8 cellular contexts compared by ENCODE assay signal in genomic region chr2:96407041-96407918, GRCh38.
DNase-seq lines count a peak whose midpoint lies in the region; ATAC-seq and TF ChIP-seq lines count a peak whose summit lies in the region.

No MANE protein-coding gene starts in this region.

- no peaks in the 10 kb centered on the region for H3K79me1 ChIP-seq in H9 (ENCODE audit: insufficient read depth, low read depth, low read length, poor library complexity, severe bottlenecking)

- intact Hi-C loops in CD4-positive, alpha-beta memory T cell (cut with micrococcal nuclease), result loop anchor here (1.0 to 10.0 kb wide), 6 partner anchors 101 to 556 kb away; partner anchors contain the start of gene CNNM4

- H3K14ac ChIP-seq in H9 (ENCODE audit: insufficient read depth, low read length), result no peak overlapping the region

- peak overlapping the region; percentile 18 for H3K4me2 ChIP-seq in H9 (ENCODE audit: insufficient read depth, insufficient read length, low read length)

- H3K27me3 ChIP-seq in CD4-positive, alpha-beta memory T cell (ENCODE audit: insufficient read depth, low read length), result no peaks in the 10 kb centered on the region
- H3K27me3 ChIP-seq in H9 (ENCODE audit: insufficient read depth, low read length) (no peaks in the 10 kb centered on the region), lung (ENCODE audit: control insufficient read depth, insufficient read depth) (no peaks in the 10 kb centered on the region)

- peaks cover 22 to 39% (median 32%) of the 10 kb centered on the region in 4 donors for H3K4me1 Mint-ChIP-seq in CD4-positive, alpha-beta memory T cell
- peaks cover 21 to 25% of the 10 kb centered on the region in 2 experiments for H3K4me1 Mint-ChIP-seq in H9
- peaks cover 24% of the 10 kb centered on the region for H3K4me1 Mint-ChIP-seq in activated CD8-positive, alpha-beta T cell treated with anti-CD3 and anti-CD28 coated beads, Interleukin-2, amount 10 ng/mL, durations not matched to agents 7 days and 5 days (ENCODE audit: low read depth)

- no peak overlapping the region for H3K18ac ChIP-seq in H9 (ENCODE audit: insufficient read length, low read depth, low read length)

- peaks cover 34% of the 10 kb centered on the region for H3K4me1 ChIP-seq in CD4-positive, alpha-beta memory T cell (ENCODE audit: insufficient read depth, low read length)
- H3K4me1 ChIP-seq in H9 (ENCODE audit: insufficient read depth, low read length) (no peaks in the 10 kb centered on the region; the same call in 1 of the 2 replicates), lung (ENCODE audit: control insufficient read depth in 2 of 2, insufficient read depth in 2 of 2, low read length in 2 of 2) (peaks cover 0 to 14% of the 10 kb centered on the region in 2 donors)

- H3K23me2 ChIP-seq in H9 (ENCODE audit: insufficient read length, low read depth, low read length, poor library complexity, severe bottlenecking), result no peaks in the 10 kb centered on the region

- no peak overlapping the region for H2BK20ac ChIP-seq in H9 (ENCODE audit: low read depth, low read length, poor library complexity, severe bottlenecking)

- no peaks in the 10 kb centered on the region for H3K9me3 Mint-ChIP-seq in CD4-positive, alpha-beta memory T cell
- H3K9me3 Mint-ChIP-seq in H9, result no peaks in the 10 kb centered on the region
- no peaks in the 10 kb centered on the region for H3K9me3 Mint-ChIP-seq in activated CD8-positive, alpha-beta T cell treated with anti-CD3 and anti-CD28 coated beads, Interleukin-2, amount 10 ng/mL, durations not matched to agents 7 days and 5 days (ENCODE audit: insufficient read depth)

- H4K91ac ChIP-seq in H9 (ENCODE audit: insufficient read length, low read depth, low read length), result no peak overlapping the region

- H2AK5ac ChIP-seq in H9 (ENCODE audit: insufficient read length, low read length), result no peak overlapping the region

- no peak overlapping the region for H2BK120ac ChIP-seq in H9 (ENCODE audit: low read depth, low read length, poor library complexity, severe bottlenecking)

- POLR2A ChIA-PET in CD4-positive, alpha-beta memory T cell (lab: Charles Lee; ENCODE audit: partially characterized antibody), result interaction anchor here (0.5 to 3.6 kb wide), 35 partner anchors 12 to 705 kb away, joined by 3 to 36 read pairs (median 5); partner anchors contain the start of genes ANKRD36, ARID5A, ITPRIPL1 and NCAPH
- POLR2A ChIA-PET in activated CD8-positive, alpha-beta T cell treated with anti-CD3 and anti-CD28 coated beads, Interleukin-2, amount 10 ng/mL, durations not matched to agents 7 days and 5 days (lab: Charles Lee), result interaction anchor here (0.8 to 1.6 kb wide), 12 partner anchors 42 to 249 kb away, joined by 3 to 7 read pairs (median 3); partner anchors contain the start of genes ITPRIPL1 and NEURL3

- H3K79me2 ChIP-seq in H9 (ENCODE audit: insufficient read depth, low read length), result no peaks in the 10 kb centered on the region

- no peak overlapping the region for H3K56ac ChIP-seq in H9 (ENCODE audit: insufficient read length, low read depth, low read length)

- no peak overlapping the region for H2BK5ac ChIP-seq in H9 (ENCODE audit: insufficient read length, low read length)

- no peaks in the 10 kb centered on the region for H3K36me3 ChIP-seq in CD4-positive, alpha-beta memory T cell (ENCODE audit: insufficient read depth, low read length)
- H3K36me3 ChIP-seq in lung (ENCODE audit: control insufficient read depth in 2 of 2, insufficient read depth in 2 of 2, low read length in 2 of 2), result no peaks in the 10 kb centered on the region

- peak overlapping the region; percentile 39 for H3K27ac ChIP-seq in CD4-positive, alpha-beta memory T cell (ENCODE audit: low read depth, low read length)
- H3K27ac ChIP-seq in H9 (ENCODE audit: insufficient read length, low read depth, low read length) (no peak overlapping the region), lung (ENCODE audit: low read depth in 1 of 2, low read length in 1 of 2) (no peak overlapping the region)

- H3K4me3 Mint-ChIP-seq in CD4-positive, alpha-beta memory T cell, result peak overlapping the region; percentile 64 to 91 (median 86)
- no peak overlapping the region for H3K4me3 Mint-ChIP-seq in H9
- H3K4me3 Mint-ChIP-seq in activated CD8-positive, alpha-beta T cell treated with anti-CD3 and anti-CD28 coated beads, Interleukin-2, amount 10 ng/mL, durations not matched to agents 7 days and 5 days, result peak overlapping the region; percentile 57

- no peak overlapping the region for H3K4ac ChIP-seq in H9 (ENCODE audit: low read depth, low read length)

- H4K5ac ChIP-seq in H9 (ENCODE audit: insufficient read length, low read depth, low read length), result no peak overlapping the region

- DNase-seq in CD4-positive, alpha-beta memory T cell, result peak; percentile 86 to 89 (median 88)
- DNase-seq in H9 (peak; percentile 84), NCI-H748 (lab: John Stamatoyannopoulos, UW; ENCODE audit: unreplicated experiment) (peak; percentile 64), ecto neural progenitor cell (ENCODE audit: low spot score) (peak; percentile 82), lung (ENCODE audit: low spot score) (peak; percentile 61)
- DNase-seq in activated CD8-positive, alpha-beta T cell treated with anti-CD3 and anti-CD28 coated beads, Interleukin-2, amount 10 ng/mL, durations not matched to agents 7 days and 5 days, result peak; percentile 82
- peak; percentile 17 for DNase-seq in stimulated activated CD8-positive, alpha-beta memory T cell treated with anti-CD3 and anti-CD28 coated beads, Interleukin-12 subunit alpha, Interleukin-12 subunit beta, amount 100 ng/mL, for 24 hours (ENCODE audit: extremely low read depth)

- H2BK15ac ChIP-seq in H9 (ENCODE audit: low read depth, low read length), result no peak overlapping the region

- CTCF ChIA-PET in CD4-positive, alpha-beta memory T cell (lab: Charles Lee; ENCODE audit: partially characterized antibody), result interaction anchor here (0.7 to 8.7 kb wide), 41 partner anchors 11 to 356 kb away, joined by 3 to 97 read pairs (median 4); partner anchors contain the start of genes ITPRIPL1, NCAPH and NEURL3
- CTCF ChIA-PET in activated CD8-positive, alpha-beta T cell treated with anti-CD3 and anti-CD28 coated beads, Interleukin-2, amount 10 ng/mL, durations not matched to agents 7 days and 5 days (lab: Charles Lee), result interaction anchor here (0.7 to 7.3 kb wide), 47 partner anchors 12 to 394 kb away, joined by 3 to 162 read pairs (median 4); partner anchors contain the start of genes CNNM4, NCAPH and NEURL3

- H3K23ac ChIP-seq in H9 (ENCODE audit: insufficient read length, low read depth, low read length), result no peak overlapping the region

- H3K9ac ChIP-seq in H9 (ENCODE audit: extremely low read depth, insufficient read length, low read length), result no peak overlapping the region

- H3K27me3 Mint-ChIP-seq in CD4-positive, alpha-beta memory T cell, result no peaks in the 10 kb centered on the region
- peaks cover 13% of the 10 kb centered on the region for H3K27me3 Mint-ChIP-seq in H9 (ENCODE audit: low read depth)
- H3K27me3 Mint-ChIP-seq in activated CD8-positive, alpha-beta T cell treated with anti-CD3 and anti-CD28 coated beads, Interleukin-2, amount 10 ng/mL, durations not matched to agents 7 days and 5 days (ENCODE audit: low read depth), result no peaks in the 10 kb centered on the region

- H3K27ac Mint-ChIP-seq in CD4-positive, alpha-beta memory T cell, result peak overlapping the region; percentile 81 to 99 (median 97)
- no peak overlapping the region for H3K27ac Mint-ChIP-seq in H9
- peak overlapping the region; percentile 86 for H3K27ac Mint-ChIP-seq in activated CD8-positive, alpha-beta T cell treated with anti-CD3 and anti-CD28 coated beads, Interleukin-2, amount 10 ng/mL, durations not matched to agents 7 days and 5 days

- no peaks in the 10 kb centered on the region for H3K9me3 ChIP-seq in CD4-positive, alpha-beta memory T cell (ENCODE audit: control insufficient read depth in 1 of 2, low read length in 2 of 2)
- no peaks in the 10 kb centered on the region for H3K9me3 ChIP-seq in H9 (ENCODE audit: control insufficient read depth, low read depth, low read length)
- no peaks in the 10 kb centered on the region for H3K9me3 ChIP-seq in lung (ENCODE audit: control insufficient read depth in 2 of 2, insufficient read depth in 1 of 2, low read length in 1 of 2)

- no peak overlapping the region for H2BK12ac ChIP-seq in H9 (ENCODE audit: insufficient read length, low read depth, low read length)

- no CpG with 5 or more reads among the region's 20 CpGs for WGBS in H9 (ENCODE audit: extremely low coverage, insufficient read length, low lambda C conversion rate)
- 20 to 21% methylated on average over 20 of the region's 20 CpGs for WGBS in lung, 2 donors

- no peak overlapping the region for H4K8ac ChIP-seq in H9 (replicated peaks; ENCODE audit: insufficient read length, low read depth, low read length)

- no peaks in the 10 kb centered on the region for H3K36me3 Mint-ChIP-seq in CD4-positive, alpha-beta memory T cell
- no peaks in the 10 kb centered on the region for H3K36me3 Mint-ChIP-seq in H9 (ENCODE audit: insufficient read depth in 1 of 3, low read depth in 3 of 3)
- H3K36me3 Mint-ChIP-seq in activated CD8-positive, alpha-beta T cell treated with anti-CD3 and anti-CD28 coated beads, Interleukin-2, amount 10 ng/mL, durations not matched to agents 7 days and 5 days (ENCODE audit: low read depth), result no peaks in the 10 kb centered on the region

- no peak overlapping the region for H3T11ph ChIP-seq in H9 (ENCODE audit: low read length)

- TF ChIP-seq CTCF in H9 (conservative IDR thresholded peaks at IDR 0.05), result peak; percentile 85
- peak; percentile 82 for TF ChIP-seq CTCF in lung (IDR thresholded peaks at IDR 0.05; ENCODE audit: control extremely low read depth, extremely low read depth)

- ATAC-seq in activated CD8-positive, alpha-beta T cell treated with anti-CD3 and anti-CD28 coated beads, Interleukin-2, amount 10 ng/mL, durations not matched to agents 7 days and 5 days, result peak; percentile 92
- ATAC-seq in lung (ENCODE audit: insufficient read depth, low FRiP score) (no peak), GM21423 (IDR thresholded peaks at IDR 0.05; ENCODE audit: unreplicated experiment) (no peak)

- H3K4me3 ChIP-seq in CD4-positive, alpha-beta memory T cell (ENCODE audit: low read length in 2 of 2), result peak overlapping the region; percentile 14 to 21
- H3K4me3 ChIP-seq in lung, result no peak overlapping the region

- no peaks in the 10 kb centered on the region for H4K20me1 ChIP-seq in H9 (ENCODE audit: control insufficient read depth, insufficient read depth, insufficient read length)

- no peak overlapping the region for H2AFZ ChIP-seq in H9 (ENCODE audit: low read length)

Comparison
In these comparisons a context has a peak if more than half of its experiments do, and no peak if none do; other contexts are left out.
1. DNase-seq: peak in every context shown above with its lines; median percentile 88 in CD4-positive, alpha-beta memory T cell; 84 in H9; 82 in activated CD8-positive, alpha-beta T cell treated with anti-CD3 and anti-CD28 coated beads, Interleukin-2, amount 10 ng/mL, durations not matched to agents 7 days and 5 days; 82 in ecto neural progenitor cell; 64 in NCI-H748; 61 in lung; 17 in stimulated activated CD8-positive, alpha-beta memory T cell treated with anti-CD3 and anti-CD28 coated beads, Interleukin-12 subunit alpha, Interleukin-12 subunit beta, amount 100 ng/mL, for 24 hours.
2. H3K27ac Mint-ChIP-seq: peak in CD4-positive, alpha-beta memory T cell (7 of 7) and activated CD8-positive, alpha-beta T cell treated with anti-CD3 and anti-CD28 coated beads, Interleukin-2, amount 10 ng/mL, durations not matched to agents 7 days and 5 days (single experiment); none in H9 (0 of 3).
3. H3K4me3 Mint-ChIP-seq: peak in CD4-positive, alpha-beta memory T cell (8 of 8) and activated CD8-positive, alpha-beta T cell treated with anti-CD3 and anti-CD28 coated beads, Interleukin-2, amount 10 ng/mL, durations not matched to agents 7 days and 5 days (single experiment); none in H9 (0 of 2).